In the genomic region with DNA sequence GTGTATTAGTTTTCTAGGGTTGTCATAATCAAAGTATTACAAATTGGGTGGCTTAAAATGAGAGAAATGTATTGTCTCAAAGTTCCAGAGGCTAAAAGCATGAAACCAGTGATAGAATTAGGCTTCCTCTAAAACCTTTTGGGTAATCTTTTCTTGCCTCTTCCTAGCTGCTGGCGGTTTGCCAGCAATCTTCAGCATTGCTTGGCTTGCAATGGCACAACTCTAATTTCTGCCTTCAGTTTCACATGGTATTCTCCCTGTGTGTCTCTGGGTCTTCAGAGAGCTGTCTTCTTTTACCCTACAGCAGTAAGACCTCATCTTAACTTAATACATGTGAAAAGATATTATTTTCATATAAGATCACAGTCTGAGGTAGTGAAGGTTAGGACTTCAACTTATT, we compare ENCODE assay signal across 1 cellular context.
TF ChIP-seq lines count a peak whose summit lies in the region.

No MANE protein-coding gene starts in this region.

TF ChIP-seq in HCT116, 20 proteins besides CTCF, POLR2A, EP300 and RAD21 (continued from another document):
- TF ChIP-seq CEBPB (IDR thresholded peaks at IDR 0.05; ENCODE audit: low read depth) (no peak), EZH2 (IDR thresholded peaks at IDR 0.05) (no peak), CBX3 (IDR thresholded peaks at IDR 0.05; ENCODE audit: low read depth) (no peak), MAX (IDR thresholded peaks at IDR 0.05) (no peak)
